15 cellular contexts compared by ENCODE assay signal in the genomic region with DNA sequence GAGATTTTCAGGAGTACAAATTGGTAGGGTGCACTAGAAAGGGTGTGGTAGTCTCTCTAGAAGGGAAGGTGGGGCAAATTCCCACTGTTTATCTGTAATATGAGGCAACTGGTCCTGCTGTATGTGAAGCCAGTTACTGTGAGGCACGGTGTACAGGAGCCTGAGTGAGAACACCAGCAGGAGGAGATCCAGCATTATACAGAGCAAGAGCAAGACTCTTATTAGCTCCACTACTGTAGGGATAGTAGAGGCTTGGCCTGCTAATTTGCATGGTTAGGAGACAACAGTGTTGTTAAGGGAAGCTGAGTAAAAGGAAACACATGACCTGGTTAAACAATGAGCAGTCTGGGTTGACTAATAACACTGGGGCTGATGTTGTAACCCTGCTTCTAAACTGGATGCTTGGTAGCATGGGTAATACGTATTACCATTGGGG.
DNase-seq lines count a peak whose midpoint lies in the region; ATAC-seq and TF ChIP-seq lines count a peak whose summit lies in the region.
"Had no signal": no experiment of that assay in that cellular context is flagged by ENCODE, and none has a peak within 500 bp of the region (broad histone marks: within the 10 kb centered on the region; RNA-seq: fewer than 3 reads in every experiment).

No MANE protein-coding gene starts in this region.

- TF ChIP-seq CTCF in mucosa of descending colon (IDR thresholded peaks at IDR 0.05), result no peak

- no peaks in the 10 kb centered on the region for H3K36me3 ChIP-seq in mucosa of descending colon (ENCODE audit: low read depth)

- DNase-seq in Caki2 (ENCODE audit: low read depth) (peak; percentile 63), HK-2 (ENCODE audit: unreplicated experiment) (peak; percentile 43), dermis microvascular lymphatic vessel endothelial cell (ENCODE audit: low read depth in 2 of 2) (peak; percentile 83 to 99), mucosa of descending colon (no peak), iPS-NIHi11 (ENCODE audit: low spot score) (no peak), COR-L47 (lab: John Stamatoyannopoulos, UW) (no peak), AG08396 (ENCODE audit: low spot score) (no peak)
- DNase-seq: activated CD8-positive, alpha-beta memory T cell treated with anti-CD3 and anti-CD28 coated beads for 24 hours; adrenal gland; H7; heart left ventricle; nephron progenitor cell; SK-N-SH; testis had no signal

- H3K4me1 ChIP-seq in mucosa of descending colon (ENCODE audit: low read depth), result no peaks in the 10 kb centered on the region
- H3K4me1 ChIP-seq: adrenal gland, testis had no signal

- intact Hi-C loops in mucosa of descending colon (cut with DNase I, micrococcal nuclease), result no loop called here

- peak; percentile 42 for ATAC-seq in mucosa of descending colon
- ATAC-seq in SK-N-SH treated with all-trans-retinoic acid at 6 μM for 48 hours, result no peak

- in situ Hi-C loops in Caki2 (cut with HindIII; ENCODE audit: low pct_unique_long_range_greater_than_20kb, low sequenced_read_pairs), result no loop called here

- H3K4me3 ChIP-seq in mucosa of descending colon, result no peak overlapping the region
- H3K4me3 ChIP-seq: adrenal gland, heart left ventricle, testis had no signal

- peaks cover 3% of the 10 kb centered on the region for H3K9me3 ChIP-seq in mucosa of descending colon
- H3K9me3 ChIP-seq: adrenal gland, testis had no signal

TF ChIP-seq in SK-N-SH treated with all-trans-retinoic acid at 6 μM for 48 hours, 23 proteins besides CTCF, POLR2A, EP300 and RAD21:
- TF ChIP-seq SNAI2 (CRISPR knock-in tag; IDR thresholded peaks at IDR 0.05) (no peak), ZFP3 (CRISPR knock-in tag; IDR thresholded peaks at IDR 0.05) (no peak), ZC3H10 (CRISPR knock-in tag; IDR thresholded peaks at IDR 0.05) (no peak), BACH2 (CRISPR knock-in tag; IDR thresholded peaks at IDR 0.05; ENCODE audit: borderline replicate concordance) (no peak), TCF4 (CRISPR knock-in tag; IDR thresholded peaks at IDR 0.05; ENCODE audit: borderline replicate concordance) (no peak), CSDC2 (CRISPR knock-in tag; IDR thresholded peaks at IDR 0.05) (no peak), TOX (CRISPR knock-in tag; IDR thresholded peaks at IDR 0.05; ENCODE audit: borderline replicate concordance) (no peak), ZNF8 (CRISPR knock-in tag; IDR thresholded peaks at IDR 0.05) (no peak), ISL1 (CRISPR knock-in tag; IDR thresholded peaks at IDR 0.05) (no peak), ESRRG (CRISPR knock-in tag; IDR thresholded peaks at IDR 0.05) (no peak), ARNTL (CRISPR knock-in tag; IDR thresholded peaks at IDR 0.05; ENCODE audit: borderline replicate concordance, low read depth) (no peak)
- TF ChIP-seq, protein P1, sequence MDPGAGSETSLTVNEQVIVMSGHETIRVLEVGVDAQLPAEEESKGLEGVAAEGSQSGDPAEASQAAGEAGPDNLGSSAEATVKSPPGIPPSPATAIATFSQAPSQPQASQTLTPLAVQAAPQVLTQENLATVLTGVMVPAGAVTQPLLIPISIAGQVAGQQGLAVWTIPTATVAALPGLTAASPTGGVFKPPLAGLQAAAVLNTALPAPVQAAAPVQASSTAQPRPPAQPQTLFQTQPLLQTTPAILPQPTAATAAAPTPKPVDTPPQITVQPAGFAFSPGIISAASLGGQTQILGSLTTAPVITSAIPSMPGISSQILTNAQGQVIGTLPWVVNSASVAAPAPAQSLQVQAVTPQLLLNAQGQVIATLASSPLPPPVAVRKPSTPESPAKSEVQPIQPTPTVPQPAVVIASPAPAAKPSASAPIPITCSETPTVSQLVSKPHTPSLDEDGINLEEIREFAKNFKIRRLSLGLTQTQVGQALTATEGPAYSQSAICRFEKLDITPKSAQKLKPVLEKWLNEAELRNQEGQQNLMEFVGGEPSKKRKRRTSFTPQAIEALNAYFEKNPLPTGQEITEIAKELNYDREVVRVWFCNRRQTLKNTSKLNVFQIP (CRISPR knock-in tag; IDR thresholded peaks at IDR 0.05; ENCODE audit: borderline replicate concordance, low read depth), result no peak
- TF ChIP-seq, protein P2, sequence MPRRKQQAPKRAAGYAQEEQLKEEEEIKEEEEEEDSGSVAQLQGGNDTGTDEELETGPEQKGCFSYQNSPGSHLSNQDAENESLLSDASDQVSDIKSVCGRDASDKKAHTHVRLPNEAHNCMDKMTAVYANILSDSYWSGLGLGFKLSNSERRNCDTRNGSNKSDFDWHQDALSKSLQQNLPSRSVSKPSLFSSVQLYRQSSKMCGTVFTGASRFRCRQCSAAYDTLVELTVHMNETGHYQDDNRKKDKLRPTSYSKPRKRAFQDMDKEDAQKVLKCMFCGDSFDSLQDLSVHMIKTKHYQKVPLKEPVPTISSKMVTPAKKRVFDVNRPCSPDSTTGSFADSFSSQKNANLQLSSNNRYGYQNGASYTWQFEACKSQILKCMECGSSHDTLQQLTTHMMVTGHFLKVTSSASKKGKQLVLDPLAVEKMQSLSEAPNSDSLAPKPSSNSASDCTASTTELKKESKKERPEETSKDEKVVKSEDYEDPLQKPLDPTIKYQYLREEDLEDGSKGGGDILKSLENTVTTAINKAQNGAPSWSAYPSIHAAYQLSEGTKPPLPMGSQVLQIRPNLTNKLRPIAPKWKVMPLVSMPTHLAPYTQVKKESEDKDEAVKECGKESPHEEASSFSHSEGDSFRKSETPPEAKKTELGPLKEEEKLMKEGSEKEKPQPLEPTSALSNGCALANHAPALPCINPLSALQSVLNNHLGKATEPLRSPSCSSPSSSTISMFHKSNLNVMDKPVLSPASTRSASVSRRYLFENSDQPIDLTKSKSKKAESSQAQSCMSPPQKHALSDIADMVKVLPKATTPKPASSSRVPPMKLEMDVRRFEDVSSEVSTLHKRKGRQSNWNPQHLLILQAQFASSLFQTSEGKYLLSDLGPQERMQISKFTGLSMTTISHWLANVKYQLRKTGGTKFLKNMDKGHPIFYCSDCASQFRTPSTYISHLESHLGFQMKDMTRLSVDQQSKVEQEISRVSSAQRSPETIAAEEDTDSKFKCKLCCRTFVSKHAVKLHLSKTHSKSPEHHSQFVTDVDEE (CRISPR knock-in tag; IDR thresholded peaks at IDR 0.05), result no peak
- TF ChIP-seq, protein P3, sequence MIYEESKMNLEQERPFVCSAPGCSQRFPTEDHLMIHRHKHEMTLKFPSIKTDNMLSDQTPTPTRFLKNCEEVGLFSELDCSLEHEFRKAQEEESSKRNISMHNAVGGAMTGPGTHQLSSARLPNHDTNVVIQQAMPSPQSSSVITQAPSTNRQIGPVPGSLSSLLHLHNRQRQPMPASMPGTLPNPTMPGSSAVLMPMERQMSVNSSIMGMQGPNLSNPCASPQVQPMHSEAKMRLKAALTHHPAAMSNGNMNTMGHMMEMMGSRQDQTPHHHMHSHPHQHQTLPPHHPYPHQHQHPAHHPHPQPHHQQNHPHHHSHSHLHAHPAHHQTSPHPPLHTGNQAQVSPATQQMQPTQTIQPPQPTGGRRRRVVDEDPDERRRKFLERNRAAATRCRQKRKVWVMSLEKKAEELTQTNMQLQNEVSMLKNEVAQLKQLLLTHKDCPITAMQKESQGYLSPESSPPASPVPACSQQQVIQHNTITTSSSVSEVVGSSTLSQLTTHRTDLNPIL (CRISPR knock-in tag; IDR thresholded peaks at IDR 0.05; ENCODE audit: low read depth), result no peak
- TF ChIP-seq, protein P4, sequence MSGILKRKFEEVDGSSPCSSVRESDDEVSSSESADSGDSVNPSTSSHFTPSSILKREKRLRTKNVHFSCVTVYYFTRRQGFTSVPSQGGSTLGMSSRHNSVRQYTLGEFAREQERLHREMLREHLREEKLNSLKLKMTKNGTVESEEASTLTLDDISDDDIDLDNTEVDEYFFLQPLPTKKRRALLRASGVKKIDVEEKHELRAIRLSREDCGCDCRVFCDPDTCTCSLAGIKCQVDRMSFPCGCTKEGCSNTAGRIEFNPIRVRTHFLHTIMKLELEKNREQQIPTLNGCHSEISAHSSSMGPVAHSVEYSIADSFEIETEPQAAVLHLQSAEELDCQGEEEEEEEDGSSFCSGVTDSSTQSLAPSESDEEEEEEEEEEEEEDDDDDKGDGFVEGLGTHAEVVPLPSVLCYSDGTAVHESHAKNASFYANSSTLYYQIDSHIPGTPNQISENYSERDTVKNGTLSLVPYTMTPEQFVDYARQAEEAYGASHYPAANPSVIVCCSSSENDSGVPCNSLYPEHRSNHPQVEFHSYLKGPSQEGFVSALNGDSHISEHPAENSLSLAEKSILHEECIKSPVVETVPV (CRISPR knock-in tag; IDR thresholded peaks at IDR 0.05), result no peak

Comparison
In these comparisons a context has a peak if more than half of its experiments do, and no peak if none do; other contexts are left out.
1. DNase-seq: peak in Caki2 (single experiment), HK-2 (single experiment) and dermis microvascular lymphatic vessel endothelial cell (2 of 2); none in mucosa of descending colon (0 of 3), iPS-NIHi11 (single experiment), COR-L47 (single experiment) and AG08396 (single experiment).